8 cellular contexts compared by ENCODE assay signal in the genomic region with DNA sequence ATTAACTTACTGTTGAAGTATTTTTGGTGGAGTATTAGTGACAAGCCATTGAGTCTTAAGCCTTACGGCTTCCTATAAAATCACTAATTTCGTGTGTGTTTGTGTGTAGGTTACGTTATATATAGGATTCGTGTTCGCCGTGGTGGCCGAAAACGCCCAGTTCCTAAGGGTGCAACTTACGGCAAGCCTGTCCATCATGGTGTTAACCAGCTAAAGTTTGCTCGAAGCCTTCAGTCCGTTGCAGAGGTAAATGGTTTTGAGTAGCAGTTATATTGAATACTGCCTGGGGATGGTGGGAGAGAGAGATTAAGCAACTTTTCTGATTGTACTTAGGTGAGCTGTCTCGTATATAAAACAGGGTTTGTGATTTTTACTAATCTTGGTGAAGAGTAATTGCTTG. TPM values are rescaled to one million over a fixed set of nuclear protein-coding genes. Genes with fewer than 3 reads are reported as not detected.
DNase-seq lines count a peak whose midpoint lies in the region; ATAC-seq, FAIRE-seq and TF ChIP-seq lines count a peak whose summit lies in the region.
"Not testable (repeated sequence)": the region's sequence is repeated elsewhere in the genome, so short reads cannot be mapped to it uniquely, and the experiment has no call there.

No MANE protein-coding gene starts in this region.

- not testable (repeated sequence) for H3K9me1 ChIP-seq in K562 (ENCODE audit: control insufficient read depth, insufficient read depth, low read length)

- TF ChIP-seq RAD21 in K562 (CRISPR knock-in tag; conservative IDR thresholded peaks at IDR 0.05 in 1 of 2, IDR thresholded peaks at IDR 0.05 in 1 of 2); liver (IDR thresholded peaks at IDR 0.05): not testable (repeated sequence)

- under 1% methylated on average over 12 of the region's 12 CpGs for WGBS in K562 (ENCODE audit: insufficient coverage, low coverage, missing lambda C conversion rate)
- 18 to 19% methylated on average over 12 of the region's 12 CpGs for WGBS in esophagus squamous epithelium, 2 donors
- 45% methylated on average over 12 of the region's 12 CpGs for WGBS in liver

- not testable (repeated sequence) for H3K27me3 Mint-ChIP-seq in CD4-positive, alpha-beta T cell; WTC11 (ENCODE audit: low read depth); osteocyte (ENCODE audit: unreplicated experiment)

- intact Hi-C loops in CD4-positive, alpha-beta T cell (cut with DNase I, micrococcal nuclease) = loop anchor here in 1 of 2 experiments (1.0 to 10.0 kb wide), 3 partner anchors 23 to 1866 kb away; a partner anchor contains a TSS
- intact Hi-C loops in K562 (cut with micrococcal nuclease) = loop anchor here (10.0 kb wide), 1 partner anchor 576 kb away; a partner anchor contains a TSS
- intact Hi-C loops in esophagus squamous epithelium (cut with DNase I) = not testable (repeated sequence)

- H3K9me3 Mint-ChIP-seq in CD4-positive, alpha-beta T cell; WTC11; osteocyte (ENCODE audit: unreplicated experiment): not testable (repeated sequence)

- not testable (repeated sequence) for H2AFZ ChIP-seq in KMS-11 (ENCODE audit: low read depth); K562 (ENCODE audit: low read depth, low read length)

- not testable (repeated sequence) for TF ChIP-seq CTCF in CD4-positive, alpha-beta T cell (IDR thresholded peaks at IDR 0.05); KMS-11 (conservative IDR thresholded peaks at IDR 0.05; ENCODE audit: low read depth, low read length); WTC11 (IDR thresholded peaks at IDR 0.05); K562 (IDR thresholded peaks at IDR 0.05 in 2 of 3, conservative IDR thresholded peaks at IDR 0.05 in 1 of 3; ENCODE audit: insufficient read depth in 2 of 3, low read depth in 1 of 3, low read length in 3 of 3); esophagus squamous epithelium (IDR thresholded peaks at IDR 0.05); liver (IDR thresholded peaks at IDR 0.05; ENCODE audit: low read depth, low read length, missing input control); osteocyte (IDR thresholded peaks at IDR 0.05); thoracic aorta (IDR thresholded peaks at IDR 0.05)

- CTCF ChIA-PET in CD4-positive, alpha-beta T cell (lab: Charles Lee) = interaction anchor here (0.8 kb wide), 1 partner anchor 30 kb away, joined by 3 read pairs; no protein-coding TSS in a partner anchor
- CTCF ChIA-PET in WTC11 (lab: Charles Lee); K562 (lab: Yijun Ruan, JAX; ENCODE audit: low intra/inter-chr PET ratio): not testable (repeated sequence)

- ATAC-seq in CD4-positive, alpha-beta T cell (ENCODE audit: poor library complexity); WTC11; K562; thoracic aorta (ENCODE audit: insufficient number of reproducible peaks, low FRiP score, low read depth): not testable (repeated sequence)

- H3K36me3 ChIP-seq in KMS-11 (ENCODE audit: insufficient read depth); thoracic aorta: not testable (repeated sequence)
- peaks cover 43% of the 10 kb centered on the region for H3K36me3 ChIP-seq in K562 (ENCODE audit: control insufficient read depth, insufficient read depth, low read length)
- H3K36me3 ChIP-seq in esophagus squamous epithelium = peaks cover 0 to 52% (median 0%) of the 10 kb centered on the region in 3 donors
- H3K36me3 ChIP-seq in liver (ENCODE audit: control insufficient read depth in 4 of 4, insufficient read depth in 3 of 4, low read depth in 1 of 4, low read length in 3 of 4) = peaks cover 0 to 15% (median 9%) of the 10 kb centered on the region in 4 donors

- H3K4me2 ChIP-seq in KMS-11 (peak overlapping the region; percentile 73), K562 (ENCODE audit: insufficient read depth, low read length) (peak overlapping the region; percentile 91)

- peak overlapping the region; percentile 99 for H3K4me3 Mint-ChIP-seq in CD4-positive, alpha-beta T cell
- H3K4me3 Mint-ChIP-seq in WTC11 (peak overlapping the region; percentile 99), osteocyte (ENCODE audit: unreplicated experiment) (peak overlapping the region; percentile 93)

- peak overlapping the region; percentile 98 for H3K27ac Mint-ChIP-seq in CD4-positive, alpha-beta T cell
- H3K27ac Mint-ChIP-seq in WTC11 (peak overlapping the region; percentile 98), osteocyte (ENCODE audit: unreplicated experiment) (peak overlapping the region; percentile 89)

- not testable (repeated sequence) for BruUV-seq in K562 (replicated peaks; lab: Mats Ljungman, UMichigan)

- not testable (repeated sequence) for DNase-seq in CD4-positive, alpha-beta T cell; WTC11 (ENCODE audit: low spot score); K562 (ENCODE audit: extremely low read depth in 1 of 4, low spot score in 3 of 4); esophagus squamous epithelium (lab: John Stamatoyannopoulos, UW); osteocyte (ENCODE audit: extremely low spot score, unreplicated experiment); thoracic aorta (ENCODE audit: low spot score)

- H3K4me3 ChIP-seq in KMS-11 (IDR thresholded peaks at IDR 0.05; ENCODE audit: insufficient read depth, low read depth, low read length) = not testable (repeated sequence)
- peak overlapping the region; percentile 73 for H3K4me3 ChIP-seq in K562
- peak overlapping the region; percentile 90 to 96 (median 95) for H3K4me3 ChIP-seq in esophagus squamous epithelium
- peak overlapping the region; percentile 95 for H3K4me3 ChIP-seq in liver (ENCODE audit: low read depth in 1 of 3, low read length in 3 of 3)
- peak overlapping the region; percentile 87 for H3K4me3 ChIP-seq in thoracic aorta

- H3K27ac ChIP-seq in CD4-positive, alpha-beta T cell (ENCODE audit: low read depth, low read length) = peak overlapping the region; percentile 85
- H3K27ac ChIP-seq in KMS-11 (peak overlapping the region; percentile 83; the same call in 1 of the 2 replicates), K562 (ENCODE audit: extremely low read depth, low read depth, low read length) (peak overlapping the region; percentile 91), esophagus squamous epithelium (peak overlapping the region; percentile 97 to 99 (median 98)), liver (ENCODE audit: low read depth in 1 of 2, low read length in 2 of 2) (peak overlapping the region; percentile 88 to 96), thoracic aorta (peak overlapping the region; percentile 77 to 93)

- H3K4me1 ChIP-seq in KMS-11 (ENCODE audit: low read depth, poor library complexity, severe bottlenecking) = peaks cover 31% of the 10 kb centered on the region
- H3K4me1 ChIP-seq in K562 (replicated peaks in 1 of 2; ENCODE audit: control insufficient read depth in 2 of 2, insufficient read depth in 2 of 2, low read length in 2 of 2) = peaks cover 8 to 24% of the 10 kb centered on the region in 2 experiments
- H3K4me1 ChIP-seq in esophagus squamous epithelium = peaks cover 15 to 57% (median 19%) of the 10 kb centered on the region in 3 donors
- peaks cover 0 to 37% (median 28%) of the 10 kb centered on the region in 4 donors for H3K4me1 ChIP-seq in liver (ENCODE audit: control insufficient read depth in 4 of 4, insufficient read depth in 4 of 4, low read length in 3 of 4)
- peaks cover 25 to 55% of the 10 kb centered on the region in 2 donors for H3K4me1 ChIP-seq in thoracic aorta (ENCODE audit: control insufficient read depth in 1 of 2, low read depth in 2 of 2)

- in situ Hi-C loops in K562 (cut with MboI) = not testable (repeated sequence)

- POLR2A ChIA-PET in CD4-positive, alpha-beta T cell (lab: Charles Lee) = interaction anchor here (1.3 to 3.5 kb wide), 5 partner anchors 26 to 108 kb away, joined by 3 to 95 read pairs (median 63); no protein-coding TSS in a partner anchor
- POLR2A ChIA-PET in WTC11 (lab: Charles Lee) (interaction anchor here (0.5 to 2.3 kb wide), 4 partner anchors 9 to 396 kb away, joined by 4 to 31 read pairs (median 12); no protein-coding TSS in a partner anchor), K562 (lab: Yijun Ruan, JAX) (interaction anchor here (0.7 to 7.1 kb wide), 17 partner anchors 10 to 572 kb away, joined by 3 to 165 read pairs (median 5); no protein-coding TSS in a partner anchor)

- H3K9me3 ChIP-seq in CD4-positive, alpha-beta T cell (ENCODE audit: control insufficient read depth, low read length); K562 (replicated peaks; ENCODE audit: control insufficient read depth, insufficient read depth, low read depth, low read length); esophagus squamous epithelium; liver (ENCODE audit: control insufficient read depth in 4 of 4, low read length in 3 of 4); thoracic aorta: not testable (repeated sequence)

- not testable (repeated sequence) for H3K27me3 ChIP-seq in CD4-positive, alpha-beta T cell (ENCODE audit: control insufficient read depth, insufficient read depth, low read length); KMS-11 (ENCODE audit: insufficient read depth, low read depth); K562 (ENCODE audit: control insufficient read depth in 2 of 2, insufficient read depth in 2 of 2, low read length in 2 of 2); esophagus squamous epithelium; liver (ENCODE audit: control insufficient read depth in 4 of 4, insufficient read depth in 4 of 4, low read length in 3 of 4); thoracic aorta (replicated peaks; ENCODE audit: insufficient read depth)

- not testable (repeated sequence) for TF ChIP-seq POLR2A in K562 (conservative IDR thresholded peaks at IDR 0.05); esophagus squamous epithelium (IDR thresholded peaks at IDR 0.05)

- not testable (repeated sequence) for FAIRE-seq in K562 (lab: Jason Lieb, UNC)

- H3K36me3 Mint-ChIP-seq in CD4-positive, alpha-beta T cell (ENCODE audit: low read depth) = peaks cover 55% of the 10 kb centered on the region
- H3K36me3 Mint-ChIP-seq in WTC11 (peaks cover 37% of the 10 kb centered on the region), osteocyte (ENCODE audit: unreplicated experiment) (peaks cover 38% of the 10 kb centered on the region)

- H3K4me1 Mint-ChIP-seq in CD4-positive, alpha-beta T cell (ENCODE audit: low read depth) = peaks cover 68% of the 10 kb centered on the region
- peaks cover 49% of the 10 kb centered on the region for H3K4me1 Mint-ChIP-seq in WTC11
- peaks cover 61% of the 10 kb centered on the region for H3K4me1 Mint-ChIP-seq in osteocyte (ENCODE audit: unreplicated experiment)

- H4K20me1 ChIP-seq in KMS-11 (ENCODE audit: insufficient read depth) = not testable (repeated sequence)
- peaks cover 22% of the 10 kb centered on the region for H4K20me1 ChIP-seq in K562 (replicated peaks; ENCODE audit: control insufficient read depth, insufficient read depth, low read length)

- TF ChIP-seq EP300 in K562 (IDR thresholded peaks at IDR 0.05; ENCODE audit: low read length) = not testable (repeated sequence)

- H3K79me2 ChIP-seq in KMS-11 (ENCODE audit: insufficient read depth, low read depth) = peaks cover 21% of the 10 kb centered on the region
- H3K79me2 ChIP-seq in K562 (ENCODE audit: control insufficient read depth, insufficient read depth, low read length) = peaks cover 60% of the 10 kb centered on the region

- not testable (repeated sequence) for H3K9ac ChIP-seq in KMS-11
- H3K9ac ChIP-seq in K562 (ENCODE audit: insufficient read depth in 1 of 2, low read depth in 2 of 2, low read length in 2 of 2) (peak overlapping the region; percentile 54 to 97; a peak in 3 of 4 replicates), liver (ENCODE audit: low read depth in 1 of 2, low read length in 2 of 2) (peak overlapping the region; percentile 84 to 92)

RNA-seq across cellular contexts. Expression of a gene that starts 1.4 kb away (rescaled TPM):
- 1,000 to 10,000 TPM; 2,331 to 2,343 TPM for total RNA-seq in CD4-positive, alpha-beta T cell
- total RNA-seq in WTC11 (2021) (2,428 to 2,870 TPM (median 2,865 TPM) in 3 replicates), K562 (2014; rRNA removed) (2,466 and 2,533 TPM in 2 replicates), K562 (2014; rRNA removed; fragmentation: Illumina TruSeq; extraction: Trizol) (1,923 and 2,393 TPM in 2 replicates), K562 (2015; rRNA removed; fragmentation: Illumina TruSeq; extraction: Trizol) (2,774 and 3,068 TPM in 2 replicates), K562 (2021) (2,579 and 2,753 TPM in 2 replicates), esophagus squamous epithelium (1,000 to 10,000 TPM; 1,560 to 3,130 (median 2,166) TPM), liver (1,000 to 10,000 TPM in 1 of 2 donors, 100 to 1,000 TPM in 1; 867 to 1,242 TPM), osteocyte (1,872 and 1,902 TPM in 2 replicates), thoracic aorta (1,000 to 10,000 TPM; 1,178 to 1,268 TPM)
- 238 and 411 TPM in 2 replicates for total RNA-seq in K562 (2011; cell fraction: chromatin; rRNA removed; ENCODE audit: low replicate concordance)
- total RNA-seq in K562 (2011; cell fraction: nucleolus; rRNA removed) = 765 and 867 TPM in 2 replicates
- total RNA-seq in K562 (2011; cell fraction: nucleoplasm; rRNA removed) = 735 and 1,463 TPM in 2 replicates
- polyA plus RNA-seq in K562 (2011; rRNA removed) (4,017 and 4,081 TPM in 2 replicates), K562 (2014; fragmentation: Illumina TruSeq; extraction: Trizol) (3,791 and 3,928 TPM in 2 replicates), K562 (2014; fragmentation: Nextera tagmentation; extraction: Ambion mirVana) (1,000 to 10,000 TPM; 7,800 to 8,850 TPM), K562 (2014; rRNA removed) (5,148 and 5,287 TPM in 2 replicates), liver (1,000 to 10,000 TPM in 1 of 2 donors, 100 to 1,000 TPM in 1; 604 to 1,364 TPM)
- 6,575 and 7,027 TPM in 2 replicates for polyA plus RNA-seq in K562 (2011; cell fraction: cytosol; rRNA removed)
- polyA plus RNA-seq in K562 (2011; cell fraction: nucleus; rRNA removed) = 1,268 and 2,124 TPM in 2 replicates
- polyA plus RNA-seq in K562 (2012) = 3,041 and 6,015 TPM in 2 replicates
- polyA minus RNA-seq in K562 (2011; rRNA and poly(A)+ RNA removed) = 1,404 and 1,476 TPM in 2 replicates
- 1,271 and 1,367 TPM in 2 replicates for polyA minus RNA-seq in K562 (2011; cell fraction: cytosol; rRNA and poly(A)+ RNA removed)
- 253 and 438 TPM in 2 replicates for polyA minus RNA-seq in K562 (2011; cell fraction: nucleus; rRNA and poly(A)+ RNA removed)

RNA-seq across cellular contexts. Expression of a gene that starts 1.5 kb away (rescaled TPM):
- 1 to 10 TPM; 3.2 to 3.8 TPM for total RNA-seq in CD4-positive, alpha-beta T cell
- total RNA-seq in WTC11 (2021) (6.6 to 7.3 TPM (median 6.8 TPM) in 3 replicates), K562 (2014; rRNA removed) (5.5 and 6.1 TPM in 2 replicates), K562 (2014; rRNA removed; fragmentation: Illumina TruSeq; extraction: Trizol) (8.4 TPM in 2 replicates), K562 (2015; rRNA removed; fragmentation: Illumina TruSeq; extraction: Trizol) (10.3 and 10.8 TPM in 2 replicates), K562 (2021) (4.3 and 5.1 TPM in 2 replicates), esophagus squamous epithelium (10 to 100 TPM in 1 of 4 donors, 1 to 10 TPM in 3; 5.9 to 11.1 (median 8.4) TPM), liver (10 to 100 TPM in 1 of 2 donors, 1 to 10 TPM in 1; 4.6 to 12.6 TPM), osteocyte (12.9 and 13.1 TPM in 2 replicates), thoracic aorta (10 to 100 TPM; 15.8 to 21.0 TPM)
- 6.4 and 13.1 TPM in 2 replicates for total RNA-seq in K562 (2011; cell fraction: chromatin; rRNA removed; ENCODE audit: low replicate concordance)
- 4.0 and 4.3 TPM in 2 replicates for total RNA-seq in K562 (2011; cell fraction: nucleolus; rRNA removed)
- 11.9 and 17.8 TPM in 2 replicates for total RNA-seq in K562 (2011; cell fraction: nucleoplasm; rRNA removed)
- polyA plus RNA-seq in K562 (2011; rRNA removed) (5.3 and 7.1 TPM in 2 replicates), K562 (2014; fragmentation: Illumina TruSeq; extraction: Trizol) (5.9 and 6.9 TPM in 2 replicates), K562 (2014; fragmentation: Nextera tagmentation; extraction: Ambion mirVana) (1 to 10 TPM; 5.5 to 5.6 TPM), K562 (2014; rRNA removed) (6.3 and 6.4 TPM in 2 replicates), liver (10 to 100 TPM in 1 of 2 donors, 1 to 10 TPM in 1; 5.6 to 11.2 TPM)
- 1.6 and 3.9 TPM in 2 replicates for polyA plus RNA-seq in K562 (2011; cell fraction: cytosol; rRNA removed)
- polyA plus RNA-seq in K562 (2011; cell fraction: nucleus; rRNA removed) = 3.1 and 3.7 TPM in 2 replicates
- 3.6 and 4.8 TPM in 2 replicates for polyA plus RNA-seq in K562 (2012)
- polyA minus RNA-seq in K562 (2011; rRNA and poly(A)+ RNA removed) = 6.5 and 8.6 TPM in 2 replicates
- polyA minus RNA-seq in K562 (2011; cell fraction: cytosol; rRNA and poly(A)+ RNA removed) = 2.4 and 2.7 TPM in 2 replicates
- polyA minus RNA-seq in K562 (2011; cell fraction: nucleus; rRNA and poly(A)+ RNA removed) = 6.5 and 9.6 TPM in 2 replicates

RNA-seq across cellular contexts. Expression of a gene that starts 26.8 kb away (rescaled TPM):
- total RNA-seq in CD4-positive, alpha-beta T cell = 100 to 1,000 TPM; 111 to 113 TPM
- 17.0 to 18.8 TPM (median 18.4 TPM) in 3 replicates for total RNA-seq in WTC11 (2021)
- 2.5 and 9.3 TPM in 2 replicates for total RNA-seq in K562 (2011; cell fraction: chromatin; rRNA removed; ENCODE audit: low replicate concordance)
- 1.5 and 1.7 TPM in 2 replicates for total RNA-seq in K562 (2011; cell fraction: nucleolus; rRNA removed)
- total RNA-seq in K562 (2011; cell fraction: nucleoplasm; rRNA removed) = 2.7 and 3.3 TPM in 2 replicates
- 2.6 and 2.9 TPM in 2 replicates for total RNA-seq in K562 (2014; rRNA removed)
- total RNA-seq in K562 (2014; rRNA removed; fragmentation: Illumina TruSeq; extraction: Trizol) = 4.8 and 5.7 TPM in 2 replicates
- total RNA-seq in K562 (2015; rRNA removed; fragmentation: Illumina TruSeq; extraction: Trizol) = 3.2 and 3.6 TPM in 2 replicates
- total RNA-seq in K562 (2021) = 4.2 and 5.5 TPM in 2 replicates
- polyA plus RNA-seq in K562 (2011; rRNA removed) = 1.6 and 2.5 TPM in 2 replicates
- 0.51 and 0.77 TPM in 2 replicates for polyA plus RNA-seq in K562 (2011; cell fraction: cytosol; rRNA removed)
- polyA plus RNA-seq in K562 (2011; cell fraction: nucleus; rRNA removed) = 0.67 and 1.1 TPM in 2 replicates
- polyA plus RNA-seq in K562 (2012) = 1.9 and 2.7 TPM in 2 replicates
- 3.2 and 3.3 TPM in 2 replicates for polyA plus RNA-seq in K562 (2014; fragmentation: Illumina TruSeq; extraction: Trizol)
- polyA plus RNA-seq in K562 (2014; fragmentation: Nextera tagmentation; extraction: Ambion mirVana) = 1 to 10 TPM; 1.2 TPM
- 1.3 and 2.2 TPM in 2 replicates for polyA plus RNA-seq in K562 (2014; rRNA removed)
- polyA minus RNA-seq in K562 (2011; rRNA and poly(A)+ RNA removed) = 11.3 and 12.5 TPM in 2 replicates
- 3.2 and 3.5 TPM in 2 replicates for polyA minus RNA-seq in K562 (2011; cell fraction: cytosol; rRNA and poly(A)+ RNA removed)
- 1.3 and 2.7 TPM in 2 replicates for polyA minus RNA-seq in K562 (2011; cell fraction: nucleus; rRNA and poly(A)+ RNA removed)
- total RNA-seq in esophagus squamous epithelium = 10 to 100 TPM; 10.8 to 34.0 (median 11.6) TPM
- total RNA-seq in liver = 10 to 100 TPM in 1 of 2 donors, 1 to 10 TPM in 1; 8.8 to 25.5 TPM
- 1 to 10 TPM; 7.3 to 9.7 TPM for polyA plus RNA-seq in liver
- 26.4 and 29.2 TPM in 2 replicates for total RNA-seq in osteocyte
- 10 to 100 TPM; 33.0 to 41.6 TPM for total RNA-seq in thoracic aorta
